ENCODE assay signal across 24 cellular contexts in genomic region chr2:186737737-186738508, GRCh38. TPM values are rescaled to one million over a fixed set of nuclear protein-coding genes. Genes with fewer than 3 reads are reported as not detected.
"Had no signal": no experiment of that assay in that cellular context is flagged by ENCODE, and none has a peak within 500 bp of the region (broad histone marks: within the 10 kb centered on the region; RNA-seq: fewer than 3 reads in every experiment).

No MANE protein-coding gene starts in this region.

- H3K36me3 Mint-ChIP-seq: activated CD8-positive, alpha-beta memory T cell treated with anti-CD3 and anti-CD28 coated beads, Interleukin-2, amount 10 ng/mL, durations not matched to agents 7 days and 5 days; activated naive CD4-positive, alpha-beta T cell treated with anti-CD3 and anti-CD28 coated beads, Interleukin-2, amount 50 U/mL, for 24 hours had no signal

- DNase-seq: activated B cell treated with CpG ODN at 0.5 μM for 24 hours; activated CD4-positive, alpha-beta T cell treated with anti-CD3 and anti-CD28 coated beads for 1 hour; activated CD4-positive, alpha-beta T cell treated with anti-CD3 and anti-CD28 coated beads, Interleukin-2, amount 10 ng/mL, durations not matched to agents 24 days and 14 days; activated CD4-positive, alpha-beta T cell treated with anti-CD3 and anti-CD28 coated beads, Interleukin-2, amount 50 U/mL, for 48 hours; activated CD8-positive, alpha-beta memory T cell treated with anti-CD3 and anti-CD28 coated beads, Interleukin-2, amount 10 ng/mL, durations not matched to agents 7 days and 5 days; activated effector memory CD4-positive, alpha-beta T cell treated with Interleukin-2 at 50 U/mL for 16 hours; activated naive CD4-positive, alpha-beta T cell; activated T-cell treated with anti-CD3 and anti-CD28 coated beads, Interleukin-2, amount 50 U/mL, for 24 hours; aorta; caudate nucleus; KG1; NCI-H1092 treated with DMSO at 0.1 percent for 48 hours; NCI-H1417 treated with DMSO at 0.1 percent for 48 hours; NCI-H1694; NCI-H2029; NCI-H226; NCI-H510A; NCI-H526 treated with DMSO at 0.1 percent for 48 hours; PC-3; SHP77 had no signal

- H3K4me3 Mint-ChIP-seq: activated B cell treated with CpG ODN at 0.5 μM for 24 hours; activated CD4-positive, alpha-beta T cell treated with anti-CD3 and anti-CD28 coated beads, Interleukin-2, amount 10 ng/mL, durations not matched to agents 24 days and 14 days; activated CD8-positive, alpha-beta memory T cell treated with anti-CD3 and anti-CD28 coated beads, Interleukin-2, amount 10 ng/mL, durations not matched to agents 7 days and 5 days; activated naive CD4-positive, alpha-beta T cell treated with anti-CD3 and anti-CD28 coated beads, Interleukin-2, amount 50 U/mL, for 24 hours; activated T-cell treated with anti-CD3 and anti-CD28 coated beads, Interleukin-2, amount 50 U/mL, for 24 hours; activated T-helper 1 cell treated with anti-CD3 and anti-CD28 coated beads, Interleukin-12 subunit alpha, Interleukin-12 subunit beta, Interleukin-2, Interleukin-4 antibody, amounts not matched to agents 30 ng/mL and 10 ng/mL and 1 ng/mL, durations not matched to agents 14 hours and 24 hours and 36 hours; T-helper 1 cell treated with Interleukin-12 subunit alpha and Interleukin-12 subunit beta and Interleukin-4 antibody, amounts not matched to agents 30 μg/mL and 1 μg/mL, for 36 hours had no signal

- H3K9me3 Mint-ChIP-seq: activated B cell treated with CpG ODN at 0.5 μM for 24 hours; activated CD4-positive, alpha-beta T cell treated with anti-CD3 and anti-CD28 coated beads, Interleukin-2, amount 10 ng/mL, durations not matched to agents 24 days and 14 days; activated naive CD4-positive, alpha-beta T cell treated with anti-CD3 and anti-CD28 coated beads, Interleukin-2, amount 50 U/mL, for 24 hours; activated T-helper 1 cell treated with anti-CD3 and anti-CD28 coated beads, Interleukin-12 subunit alpha, Interleukin-12 subunit beta, Interleukin-2, Interleukin-4 antibody, amounts not matched to agents 30 ng/mL and 10 ng/mL and 1 ng/mL, durations not matched to agents 14 hours and 24 hours and 36 hours had no signal

- ATAC-seq: activated CD8-positive, alpha-beta memory T cell treated with anti-CD3 and anti-CD28 coated beads, Interleukin-2, amount 10 ng/mL, durations not matched to agents 7 days and 5 days; PC-3 had no signal

- H3K27me3 ChIP-seq: breast epithelium had no signal

- H3K4me1 Mint-ChIP-seq: activated B cell treated with CpG ODN at 0.5 μM for 24 hours; activated CD4-positive, alpha-beta T cell treated with anti-CD3 and anti-CD28 coated beads, Interleukin-2, amount 10 ng/mL, durations not matched to agents 24 days and 14 days; activated CD8-positive, alpha-beta memory T cell treated with anti-CD3 and anti-CD28 coated beads, Interleukin-2, amount 10 ng/mL, durations not matched to agents 7 days and 5 days; activated naive CD4-positive, alpha-beta T cell treated with anti-CD3 and anti-CD28 coated beads, Interleukin-2, amount 50 U/mL, for 24 hours had no signal

- H3K27me3 Mint-ChIP-seq: activated B cell treated with CpG ODN at 0.5 μM for 24 hours; activated CD4-positive, alpha-beta T cell treated with anti-CD3 and anti-CD28 coated beads, Interleukin-2, amount 10 ng/mL, durations not matched to agents 24 days and 14 days; activated CD8-positive, alpha-beta memory T cell treated with anti-CD3 and anti-CD28 coated beads, Interleukin-2, amount 10 ng/mL, durations not matched to agents 7 days and 5 days; activated T-cell treated with anti-CD3 and anti-CD28 coated beads, Interleukin-2, amount 50 U/mL, for 24 hours had no signal

- H3K27ac Mint-ChIP-seq: activated B cell treated with CpG ODN at 0.5 μM for 24 hours; activated CD4-positive, alpha-beta T cell treated with anti-CD3 and anti-CD28 coated beads, Interleukin-2, amount 10 ng/mL, durations not matched to agents 24 days and 14 days; activated CD8-positive, alpha-beta memory T cell treated with anti-CD3 and anti-CD28 coated beads, Interleukin-2, amount 10 ng/mL, durations not matched to agents 7 days and 5 days; activated naive CD4-positive, alpha-beta T cell treated with anti-CD3 and anti-CD28 coated beads, Interleukin-2, amount 50 U/mL, for 24 hours; activated T-cell treated with anti-CD3 and anti-CD28 coated beads, Interleukin-2, amount 50 U/mL, for 24 hours; activated T-helper 1 cell treated with anti-CD3 and anti-CD28 coated beads, Interleukin-12 subunit alpha, Interleukin-12 subunit beta, Interleukin-2, Interleukin-4 antibody, amounts not matched to agents 30 ng/mL and 10 ng/mL and 1 ng/mL, durations not matched to agents 14 hours and 24 hours and 36 hours; T-helper 1 cell treated with Interleukin-12 subunit alpha and Interleukin-12 subunit beta and Interleukin-4 antibody, amounts not matched to agents 30 μg/mL and 1 μg/mL, for 36 hours had no signal

- H3K4me1 ChIP-seq: breast epithelium had no signal

- H3K4me3 ChIP-seq: breast epithelium had no signal

- H3K36me3 ChIP-seq: breast epithelium had no signal

- H3K27ac ChIP-seq: breast epithelium had no signal

RNA-seq across cellular contexts. Expression of gene FAM171B, which starts 44.1 kb away (rescaled TPM):
- total RNA-seq: activated B cell treated with CpG ODN at 0.5 μM for 24 hours had no signal
